In genomic region chr4:82839624-82840023, GRCh38 we compare ENCODE assay signal across 22 cellular contexts. TPM values are rescaled to one million over a fixed set of nuclear protein-coding genes. Genes with fewer than 3 reads are reported as not detected.
DNase-seq lines count a peak whose midpoint lies in the region; ATAC-seq, FAIRE-seq and TF ChIP-seq lines count a peak whose summit lies in the region.
"Had no signal": no experiment of that assay in that cellular context is flagged by ENCODE, and none has a peak within 500 bp of the region (broad histone marks: within the 10 kb centered on the region; RNA-seq: fewer than 3 reads in every experiment).

No MANE protein-coding gene starts in this region.

- H4K5ac ChIP-seq in IMR-90 (ENCODE audit: low read depth, low read length): no peak overlapping the region

- CTCF ChIA-PET in IMR-90 (lab: Yijun Ruan, JAX): no interaction called here

- H3K9ac ChIP-seq in IMR-90 (ENCODE audit: low read depth, low read length): no peak overlapping the region

- no peak overlapping the region for H3K4me3 Mint-ChIP-seq in glutamatergic neuron (ENCODE audit: unreplicated experiment)
- H3K4me3 Mint-ChIP-seq: CD4-positive, alpha-beta T cell had no signal

- H3K14ac ChIP-seq in IMR-90 (replicated peaks; ENCODE audit: low read depth, low read length): no peak overlapping the region

- no peak overlapping the region for H3K4ac ChIP-seq in IMR-90 (ENCODE audit: low read depth, low read length)

- intact Hi-C loops in IMR-90 (cut with micrococcal nuclease): loop anchor here (1.0 kb wide), 1 partner anchor 377 kb away; no protein-coding TSS in a partner anchor
- intact Hi-C loops in body of pancreas (cut with DNase I): no loop called here
- intact Hi-C loops in pancreas (cut with DNase I): loop anchor here in 1 of 3 donors (10.0 kb wide), 1 partner anchor 45 kb away; no protein-coding TSS in a partner anchor
- intact Hi-C loops in left colon (cut with DNase I, micrococcal nuclease): no loop called here

- H2BK20ac ChIP-seq in IMR-90 (ENCODE audit: low read depth, low read length): no peak overlapping the region

- WGBS in IMR-90 (ENCODE audit: extremely low coverage in 2 of 2, insufficient read length in 1 of 2), 2 experiments: no CpG with 5 or more reads among the region's 1 CpG
- WGBS in body of pancreas, 2 donors: 42 to 49% methylated on average over 1 of the region's 1 CpG
- WGBS in pancreas, 2 donors: 42 to 48% methylated on average over 1 of the region's 1 CpG

- peaks cover 24 to 54% of the 10 kb centered on the region in 2 experiments for H3K79me1 ChIP-seq in IMR-90 (ENCODE audit: low read depth in 1 of 2, low read length in 2 of 2)

- no peaks in the 10 kb centered on the region for H3K36me3 Mint-ChIP-seq in glutamatergic neuron (ENCODE audit: unreplicated experiment)

- in situ Hi-C loops in IMR-90 (cut with MboI; ENCODE audit: low sequenced_read_pairs): no loop called here

- H3K4me3 ChIP-seq in IMR-90 (ENCODE audit: insufficient read depth, low read depth, low read length) (no peak overlapping the region), body of pancreas (no peak overlapping the region), fibroblast of villous mesenchyme (ENCODE audit: low read depth, low read length) (no peak overlapping the region), pancreas (no peak overlapping the region)
- H3K4me3 ChIP-seq: A549, HAP-1 had no signal

- H2AK5ac ChIP-seq in IMR-90 (ENCODE audit: low read depth, low read length): no peak overlapping the region

- no peak overlapping the region for H4K8ac ChIP-seq in IMR-90 (ENCODE audit: low read depth in 2 of 2, low read length in 2 of 2)

- TF ChIP-seq RAD21 in IMR-90 (IDR thresholded peaks at IDR 0.05; ENCODE audit: low read length): no peak

- dilution Hi-C loops in IMR-90 (cut with HindIII; ENCODE audit: low sequenced_read_pairs, unreplicated experiment): no loop called here

- POLR2A ChIA-PET in IMR-90 (lab: Charles Lee; ENCODE audit: unreplicated experiment): no interaction called here

- peaks cover 49% of the 10 kb centered on the region for H4K20me1 ChIP-seq in IMR-90 (ENCODE audit: insufficient read depth, low read length)

- H3K27ac Mint-ChIP-seq in glutamatergic neuron (ENCODE audit: unreplicated experiment): no peak overlapping the region
- H3K27ac Mint-ChIP-seq: CD4-positive, alpha-beta T cell had no signal

- ATAC-seq in IMR-90 (ENCODE audit: low read depth) (peak; percentile 71), body of pancreas (peak; percentile 33), pancreas (peak; percentile 38 to 72 (median 60)), left colon (no peak)
- ATAC-seq: A549, SK-N-SH treated with all-trans-retinoic acid at 6 μM for 48 hours had no signal

- no peaks in the 10 kb centered on the region for H3K27me3 Mint-ChIP-seq in glutamatergic neuron (ENCODE audit: unreplicated experiment)
- H3K27me3 Mint-ChIP-seq: CD4-positive, alpha-beta T cell had no signal

- no peak overlapping the region for H2BK15ac ChIP-seq in IMR-90 (ENCODE audit: low read depth, low read length)

- no peak overlapping the region for H2BK5ac ChIP-seq in IMR-90 (ENCODE audit: low read depth, low read length, poor library complexity, severe bottlenecking)

- H3K9me3 ChIP-seq in IMR-90 (ENCODE audit: control insufficient read depth, insufficient read depth, low read length): no peaks in the 10 kb centered on the region
- H3K9me3 ChIP-seq in body of pancreas: no peaks in the 10 kb centered on the region
- no peaks in the 10 kb centered on the region for H3K9me3 ChIP-seq in pancreas
- H3K9me3 ChIP-seq: A549, Caco-2, HAP-1 had no signal

- no peak overlapping the region for H2AFZ ChIP-seq in IMR-90 (replicated peaks; ENCODE audit: low read length, poor library complexity)

- H3K18ac ChIP-seq in IMR-90 (ENCODE audit: low read depth, low read length): no peak overlapping the region

- BruUV-seq in IMR-90 (replicated peaks; lab: Mats Ljungman, UMichigan): no TSS peak

- TF ChIP-seq POLR2A in IMR-90 (IDR thresholded peaks at IDR 0.05; ENCODE audit: low read depth, low read length): no peak
- TF ChIP-seq POLR2A in body of pancreas (IDR thresholded peaks at IDR 0.05): no peak

- no peak overlapping the region for H4K91ac ChIP-seq in IMR-90 (ENCODE audit: insufficient read depth, low read depth, low read length)

- H3K27me3 ChIP-seq in IMR-90 (ENCODE audit: control insufficient read depth, insufficient read depth, low read length): no peaks in the 10 kb centered on the region
- H3K27me3 ChIP-seq in body of pancreas: no peaks in the 10 kb centered on the region
- no peaks in the 10 kb centered on the region for H3K27me3 ChIP-seq in pancreas

- no peak overlapping the region for H3K23ac ChIP-seq in IMR-90 (ENCODE audit: low read depth, low read length)

- H3K27ac ChIP-seq in IMR-90 (ENCODE audit: insufficient read depth, low read length) (no peak overlapping the region), body of pancreas (peak overlapping the region in 3 of 4 donors; percentile 13 to 50 (median 20)), pancreas (no peak overlapping the region)
- H3K27ac ChIP-seq: A549 had no signal

- H3K56ac ChIP-seq in IMR-90 (ENCODE audit: extremely low read depth, insufficient read depth, low read length): no peak overlapping the region

- peaks cover 9% of the 10 kb centered on the region for H3K9me1 ChIP-seq in IMR-90 (ENCODE audit: insufficient read depth, low read length)

- DNase-seq in IMR-90 (peak; percentile 69), body of pancreas (no peak), fibroblast of villous mesenchyme (ENCODE audit: low read depth) (peak; percentile 44), pancreas (no peak), left colon (no peak), NCI-H345 treated with DMSO at 0.1 percent for 48 hours (lab: John Stamatoyannopoulos, UW; ENCODE audit: unreplicated experiment) (no peak), mesenteric fat pad (ENCODE audit: low spot score) (no peak), glutamatergic neuron (no peak)
- DNase-seq: Caco-2; CD4-positive, alpha-beta T cell; DMS153; NCI-H187; NCI-H2107; NCI-H524; NCI-H82; OCI-M1; SHP77 treated with DMSO at 0.1 percent for 48 hours had no signal

- TF ChIP-seq CTCF in IMR-90 (conservative IDR thresholded peaks at IDR 0.05; ENCODE audit: low read depth, low read length) (no peak), body of pancreas (IDR thresholded peaks at IDR 0.05) (no peak), fibroblast of villous mesenchyme (IDR thresholded peaks at IDR 0.05; ENCODE audit: insufficient read depth, low read depth, low read length) (no peak), pancreas (IDR thresholded peaks at IDR 0.05) (no peak), glutamatergic neuron (IDR thresholded peaks at IDR 0.05; ENCODE audit: partially characterized antibody, unreplicated experiment) (no peak)

- peaks cover 53% of the 10 kb centered on the region for H3K36me3 ChIP-seq in IMR-90 (ENCODE audit: control insufficient read depth, insufficient read depth, low read length)
- H3K36me3 ChIP-seq in body of pancreas (replicated peaks in 1 of 2; ENCODE audit: insufficient read depth in 1 of 2, low read depth in 2 of 2): peaks cover 6 to 44% of the 10 kb centered on the region in 2 donors
- H3K36me3 ChIP-seq in pancreas: peaks cover 0 to 72% (median 41%) of the 10 kb centered on the region in 3 donors

- no peak overlapping the region for H3K4me2 ChIP-seq in IMR-90 (ENCODE audit: low read depth, low read length)
- H3K4me2 ChIP-seq: A549 had no signal

- H3K4me1 Mint-ChIP-seq in glutamatergic neuron (ENCODE audit: low read depth, unreplicated experiment): no peaks in the 10 kb centered on the region

- H3K4me1 ChIP-seq in IMR-90 (ENCODE audit: control insufficient read depth, insufficient read depth, low read length) (peaks cover 3% of the 10 kb centered on the region), body of pancreas (peaks cover 13% of the 10 kb centered on the region), pancreas (peaks cover 5 to 9% (median 7%) of the 10 kb centered on the region in 3 donors)
- H3K4me1 ChIP-seq: A549, Caco-2, HAP-1 had no signal

- H2BK120ac ChIP-seq in IMR-90 (ENCODE audit: low read depth, low read length): no peak overlapping the region

- FAIRE-seq in pancreas (lab: Jason Lieb, UNC): no peak
- FAIRE-seq: A549, GM12892, GM18507 had no signal

- H3K9me3 Mint-ChIP-seq in glutamatergic neuron (ENCODE audit: unreplicated experiment): no peaks in the 10 kb centered on the region
- H3K9me3 Mint-ChIP-seq: CD4-positive, alpha-beta T cell had no signal

- no peak overlapping the region for H2AK9ac ChIP-seq in IMR-90 (replicated peaks; ENCODE audit: low read depth, low read length, poor library complexity)

TF ChIP-seq in IMR-90, 13 proteins besides CTCF, POLR2A, EP300 and RAD21:
- TF ChIP-seq FOS (IDR thresholded peaks at IDR 0.05; ENCODE audit: low read depth, low read length): no peak
- 0 out of 2 replicates have a peak, but pooled peaks have one; percentile 40 for TF ChIP-seq BHLHE40 (IDR thresholded peaks at IDR 0.05; ENCODE audit: low read depth, low read length)
TF ChIP-seq in IMR-90: peak in this region for 1.

RNA-seq across cellular contexts. Expression of gene SCD5, which starts 41.0 kb away (rescaled TPM):
- total RNA-seq in IMR-90 (2012; rRNA removed): 12.4 and 17.2 TPM in 2 replicates
- 13.5 and 13.9 TPM in 2 replicates for polyA plus RNA-seq in IMR-90 (2012; rRNA removed)
- polyA plus RNA-seq in IMR-90 (2012; cell fraction: cytosol; rRNA removed): 12.1 and 13.8 TPM in 2 replicates
- polyA plus RNA-seq in IMR-90 (2012; cell fraction: nucleus; rRNA removed; ENCODE audit: low replicate concordance): 3.8 and 4.5 TPM in 2 replicates
- 10 to 100 TPM; 51.4 TPM for total RNA-seq in body of pancreas
- 2.3 and 6.9 TPM in 2 replicates for total RNA-seq in fibroblast of villous mesenchyme
- total RNA-seq in pancreas: 10 to 100 TPM; 19.1 to 41.3 (median 27.1) TPM
- polyA plus RNA-seq in pancreas: 10 to 100 TPM; 30.3 to 58.3 TPM
- 1 to 10 TPM in 1 of 2 donors, under 1 TPM in 1; 0.98 to 3.2 TPM for total RNA-seq in left colon
- total RNA-seq in mesenteric fat pad: 4.7 TPM
- 31.9 TPM for total RNA-seq in glutamatergic neuron (ENCODE audit: unreplicated experiment)

RNA-seq across cellular contexts. Expression of gene SEC31A, which starts 51.3 kb away (rescaled TPM):
- 366 and 369 TPM in 2 replicates for total RNA-seq in IMR-90 (2012; rRNA removed)
- polyA plus RNA-seq in IMR-90 (2012; rRNA removed): 275 and 278 TPM in 2 replicates
- 60.2 and 117 TPM in 2 replicates for polyA plus RNA-seq in IMR-90 (2012; cell fraction: cytosol; rRNA removed)
- 132 and 517 TPM in 2 replicates for polyA plus RNA-seq in IMR-90 (2012; cell fraction: nucleus; rRNA removed; ENCODE audit: low replicate concordance)
- total RNA-seq in body of pancreas: 100 to 1,000 TPM; 215 to 245 TPM
- 381 and 523 TPM in 2 replicates for total RNA-seq in fibroblast of villous mesenchyme
- 100 to 1,000 TPM; 149 to 205 (median 173) TPM for total RNA-seq in pancreas
- polyA plus RNA-seq in pancreas: 100 to 1,000 TPM; 123 to 135 TPM
- 100 to 1,000 TPM; 172 to 176 TPM for total RNA-seq in left colon
- total RNA-seq in mesenteric fat pad: 244 TPM
- 201 TPM for total RNA-seq in glutamatergic neuron (ENCODE audit: unreplicated experiment)

Comparison
In these comparisons a context has a peak if more than half of its experiments do, and no peak if none do; other contexts are left out.
1. DNase-seq: peak in IMR-90 (single experiment) and fibroblast of villous mesenchyme (single experiment); none in body of pancreas (0 of 4), pancreas (0 of 6), left colon (0 of 2), NCI-H345 treated with DMSO at 0.1 percent for 48 hours (single experiment), mesenteric fat pad (single experiment) and glutamatergic neuron (single experiment).
2. H3K27ac ChIP-seq: peak in body of pancreas (3 of 4); none in IMR-90 (single experiment) and pancreas (0 of 4).